In genomic region chr17:37047631-37048104, GRCh38 we compare ENCODE assay signal across 8 cellular contexts.
A peak's percentile ranks its signal among the peaks of the same experiment; 100 is the strongest.
DNase-seq lines count a peak whose midpoint lies in the region; ATAC-seq and TF ChIP-seq lines count a peak whose summit lies in the region.

No MANE protein-coding gene starts in this region.

- RAD21 ChIA-PET in HCT116 (lab: Charles Lee; ENCODE audit: low non-redundant PET in 1 of 2, low total read pairs in 2 of 2, uncharacterized antibody in 2 of 2, unreplicated experiment in 2 of 2): interaction anchor here (0.6 to 1.5 kb wide), 7 partner anchors 80 to 408 kb away, joined by 3 to 5 read pairs (median 3); no protein-coding TSS in a partner anchor

- POLR2A ChIA-PET in HCT116 (lab: Charles Lee): interaction anchor here (1.0 kb wide), 1 partner anchor 9 kb away, joined by 3 read pairs; no protein-coding TSS in a partner anchor

- no peak overlapping the region for H3K4me2 ChIP-seq in HCT116 (ENCODE audit: low read length)

- TF ChIP-seq CTCF in AG09319 (IDR thresholded peaks at IDR 0.05; ENCODE audit: low read depth, low read length) (peak; percentile 86), HCT116 (IDR thresholded peaks at IDR 0.05 in 2 of 3, conservative IDR thresholded peaks at IDR 0.05 in 1 of 3; ENCODE audit: borderline replicate concordance in 1 of 3, insufficient read depth in 1 of 3, low read depth in 2 of 3, low read length in 2 of 3) (peak; percentile 77 to 92 (median 88))

- TF ChIP-seq RAD21 in HCT116 (IDR thresholded peaks at IDR 0.05; ENCODE audit: low read depth): peak; percentile 95

- H3K9me3 ChIP-seq in HCT116 (ENCODE audit: control insufficient read depth in 1 of 2, insufficient read depth in 1 of 2, low read depth in 1 of 2, low read length in 2 of 2): no peaks in the 10 kb centered on the region

- 0 out of 4 replicates have a peak, but pooled peaks cover 2 to 5% of the 10 kb centered on the region in 2 experiments for H3K4me1 ChIP-seq in HCT116 (ENCODE audit: control insufficient read depth in 1 of 2, insufficient read depth in 2 of 2, low read length in 2 of 2)

- no peaks in the 10 kb centered on the region for H3K27me3 ChIP-seq in HCT116 (ENCODE audit: insufficient read depth, low read length)

- H2AFZ ChIP-seq in HCT116 (ENCODE audit: low read depth, low read length, poor library complexity, severe bottlenecking): no peak overlapping the region

- intact Hi-C loops in HCT116 (cut with micrococcal nuclease): loop anchor here (1.0 to 10.0 kb wide), 6 partner anchors 155 to 418 kb away; no protein-coding TSS in a partner anchor

- CTCF ChIA-PET in HCT116 (lab: Charles Lee): interaction anchor here (0.6 to 3.4 kb wide), 19 partner anchors 9 to 446 kb away, joined by 3 to 24 read pairs (median 7); partner anchors contain the start of gene MRM1

- peaks cover 16% of the 10 kb centered on the region for H3K79me2 ChIP-seq in HCT116 (ENCODE audit: insufficient read depth, low read length)

- H3K27ac ChIP-seq in HCT116 (ENCODE audit: low read depth, low read length): no peak overlapping the region

- peaks cover 8 to 23% of the 10 kb centered on the region in 2 experiments; a peak in 3 of 4 replicates for H3K36me3 ChIP-seq in HCT116 (ENCODE audit: control insufficient read depth in 1 of 2, insufficient read depth in 2 of 2, low read length in 2 of 2)

- no peak for TF ChIP-seq POLR2A in HCT116 (IDR thresholded peaks at IDR 0.05; ENCODE audit: borderline replicate concordance, extremely low read depth, insufficient read depth, insufficient read length)

- DNase-seq in AG09319 (ENCODE audit: extremely low read depth, low read depth) (peak; percentile 52), HCT116 (ENCODE audit: low read depth, low spot score) (peak; percentile 71), NCI-H510A (lab: John Stamatoyannopoulos, UW) (peak; percentile 72), cerebellar cortex (ENCODE audit: low spot score) (peak; percentile 92), kidney glomerular epithelial cell (lab: John Stamatoyannopoulos, UW) (peak; percentile 56)
- DNase-seq in activated CD4-positive, alpha-beta T cell treated with anti-CD3 and anti-CD28 coated beads for 24 hours (ENCODE audit: low read depth in 2 of 2): peak; percentile 64 to 68
- peak; percentile 56 for DNase-seq in stimulated activated CD4-positive, alpha-beta T cell treated with anti-CD3 and anti-CD28 coated beads, Interleukin-2, amount 100 ng/mL, for 4 hours (ENCODE audit: low read depth)

- no peak overlapping the region for H3K9ac ChIP-seq in HCT116 (ENCODE audit: low read length)

- H3K9me2 ChIP-seq in HCT116 (ENCODE audit: insufficient read depth): no peaks in the 10 kb centered on the region

- no TSS peak for BruUV-seq in HCT116 (replicated peaks; lab: Mats Ljungman, UMichigan)

- H4K20me1 ChIP-seq in HCT116 (ENCODE audit: insufficient read depth): peaks cover 3% of the 10 kb centered on the region; the same call in 1 of the 2 replicates

- peak; percentile 91 for ATAC-seq in HCT116
- ATAC-seq in HG02938 (IDR thresholded peaks at IDR 0.05; ENCODE audit: unreplicated experiment): no peak

- no peak overlapping the region for H3K4me3 ChIP-seq in HCT116 (replicated peaks in 1 of 2; ENCODE audit: low read depth in 1 of 2, low read length in 2 of 2)

TF ChIP-seq in HCT116, 20 proteins besides CTCF, POLR2A, EP300 and RAD21:
- TF ChIP-seq SRF (IDR thresholded peaks at IDR 0.05; ENCODE audit: low read depth) (no peak), CEBPB (IDR thresholded peaks at IDR 0.05; ENCODE audit: low read depth) (no peak), POLR2AphosphoS5 (IDR thresholded peaks at IDR 0.05; ENCODE audit: low read depth, low read length) (peak; percentile 25; the same call in 1 of the 2 replicates)
